ENCODE assay signal across 11 cellular contexts in the genomic region with DNA sequence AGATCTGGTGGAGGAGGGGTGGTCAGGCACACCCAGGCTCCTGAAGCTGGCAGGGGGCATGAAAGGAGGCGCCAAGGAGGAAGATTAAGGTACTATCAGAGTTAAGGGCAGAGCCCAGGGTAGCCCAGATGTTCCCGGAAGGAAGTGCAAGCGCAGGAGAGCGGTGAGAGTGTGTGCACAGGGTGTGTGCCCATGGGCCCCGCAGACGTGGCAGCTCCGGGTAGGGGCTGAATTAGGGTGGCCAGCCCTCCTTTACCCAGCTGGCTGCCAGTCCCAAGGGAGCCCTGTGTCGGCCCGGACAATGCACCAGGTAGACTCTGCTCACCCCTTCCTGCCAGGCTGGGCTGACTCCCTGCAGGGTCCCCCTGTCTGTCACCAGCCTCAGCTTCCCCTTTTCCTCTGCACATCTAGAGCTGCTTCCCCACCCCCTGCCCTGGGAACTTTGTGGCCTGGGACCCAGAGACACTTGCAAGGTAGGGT. TPM values are rescaled to one million over a fixed set of nuclear protein-coding genes. Genes with fewer than 3 reads are reported as not detected.
DNase-seq lines count a peak whose midpoint lies in the region; ATAC-seq and TF ChIP-seq lines count a peak whose summit lies in the region.
"Had no signal": no experiment of that assay in that cellular context is flagged by ENCODE, and none has a peak within 500 bp of the region (broad histone marks: within the 10 kb centered on the region; RNA-seq: fewer than 3 reads in every experiment).

Gene SMIM33 (plus strand): TSS at position 184 of the 480 bp plus-strand sequence. CDS start 118 bp downstream, at position 302.

- POLR2A ChIA-PET in CD8-positive, alpha-beta T cell (lab: Charles Lee) = interaction anchor here (0.6 to 4.1 kb wide), 7 partner anchors 9 to 93 kb away, joined by 3 to 24 read pairs (median 3); partner anchors contain the start of gene STING1

- peaks cover 9% of the 10 kb centered on the region for H3K36me3 Mint-ChIP-seq in CD8-positive, alpha-beta T cell

- peak; percentile 66 for ATAC-seq in CD8-positive, alpha-beta T cell
- no peak for ATAC-seq in HG03442 (IDR thresholded peaks at IDR 0.05; ENCODE audit: unreplicated experiment)

- H3K4me1 ChIP-seq in CD8-positive, alpha-beta T cell (ENCODE audit: insufficient read depth, low read length) = peaks cover 70% of the 10 kb centered on the region
- H3K4me1 ChIP-seq in mucosa of rectum (ENCODE audit: control insufficient read depth in 2 of 2, insufficient read depth in 2 of 2, low read length in 2 of 2) = peaks cover 26% of the 10 kb centered on the region in 2 donors

- TF ChIP-seq POLR2A in erythroblast (IDR thresholded peaks at IDR 0.05; ENCODE audit: low read length) = no peak

- CTCF ChIA-PET in CD8-positive, alpha-beta T cell (lab: Charles Lee) = interaction anchor here (0.9 to 2.0 kb wide), 2 partner anchors 43 to 49 kb away, joined by 3 to 6 read pairs; no protein-coding TSS in a partner anchor

- H3K4me3 ChIP-seq in CD8-positive, alpha-beta T cell (ENCODE audit: low read depth, low read length) = peak within 1 kb of the TSS; percentile 47
- H3K4me3 ChIP-seq in mucosa of rectum (ENCODE audit: low read length in 2 of 2) = peak within 1 kb of the TSS; percentile 72 to 73

- TF ChIP-seq CTCF in CD8-positive, alpha-beta T cell (IDR thresholded peaks at IDR 0.05) = no peak

- H3K27ac ChIP-seq in CD8-positive, alpha-beta T cell (ENCODE audit: low read depth, low read length) = peak within 1 kb of the TSS; percentile 10
- H3K27ac ChIP-seq in mucosa of rectum (ENCODE audit: low read depth in 2 of 2, low read length in 2 of 2) = peak within 1 kb of the TSS; percentile 80 to 86

- intact Hi-C loops in CD8-positive, alpha-beta T cell (cut with DNase I, micrococcal nuclease) = loop anchor here in 1 of 2 experiments (5.0 kb wide), 1 partner anchor 41 kb away; no protein-coding TSS in a partner anchor

- DNase-seq in CD8-positive, alpha-beta T cell = peak in 3 of 7 experiments; percentile 35 to 70 (median 40)
- DNase-seq in NOMO-1 (lab: John Stamatoyannopoulos, UW; ENCODE audit: unreplicated experiment in 2 of 2) (peak; percentile 56 to 73), activated T-helper 1 cell treated with Interleukin-2 at 50 U/mL for 16 hours (ENCODE audit: low read depth) (peak; percentile 27), erythroblast (lab: John Stamatoyannopoulos, UW) (no peak), mucosa of gallbladder (ENCODE audit: low spot score) (no peak), NCI-H524 (lab: John Stamatoyannopoulos, UW) (no peak)
- DNase-seq: amygdala had no signal

- peaks cover 71% of the 10 kb centered on the region for H3K4me1 Mint-ChIP-seq in CD8-positive, alpha-beta T cell (ENCODE audit: low read depth)

- no peaks in the 10 kb centered on the region for H3K9me3 ChIP-seq in CD8-positive, alpha-beta T cell (ENCODE audit: low read length)
- H3K9me3 ChIP-seq in mucosa of rectum (ENCODE audit: control insufficient read depth in 2 of 2, low read length in 2 of 2) = no peaks in the 10 kb centered on the region

- H3K9ac ChIP-seq in mucosa of rectum (ENCODE audit: low read depth in 1 of 2, low read length in 2 of 2) = peak within 1 kb of the TSS; percentile 68 to 82

- H3K27ac Mint-ChIP-seq in CD8-positive, alpha-beta T cell = peak within 1 kb of the TSS; percentile 91

- no peaks in the 10 kb centered on the region for H3K27me3 ChIP-seq in CD8-positive, alpha-beta T cell (ENCODE audit: insufficient read depth, low read length)
- H3K27me3 ChIP-seq in mucosa of rectum (ENCODE audit: control insufficient read depth in 2 of 2, insufficient read depth in 2 of 2, low read length in 2 of 2) = peaks cover 0 to 2% of the 10 kb centered on the region in 2 donors

- no peaks in the 10 kb centered on the region for H3K27me3 Mint-ChIP-seq in CD8-positive, alpha-beta T cell (ENCODE audit: low read depth)

- peaks cover 3% of the 10 kb centered on the region for H3K36me3 ChIP-seq in CD8-positive, alpha-beta T cell (ENCODE audit: insufficient read depth, low read length)
- peaks cover 0 to under 1% of the 10 kb centered on the region in 2 donors for H3K36me3 ChIP-seq in mucosa of rectum (ENCODE audit: control insufficient read depth in 2 of 2, insufficient read depth in 2 of 2, low read length in 2 of 2)

- H3K9me3 Mint-ChIP-seq in CD8-positive, alpha-beta T cell = no peaks in the 10 kb centered on the region

- H3K4me3 Mint-ChIP-seq in CD8-positive, alpha-beta T cell = peak within 1 kb of the TSS; percentile 85

RNA-seq across cellular contexts. Expression of gene SMIM33, which starts in this region (rescaled TPM):
- not detected for total RNA-seq in CD8-positive, alpha-beta T cell
- total RNA-seq in mucosa of gallbladder = 0.17 TPM
- total RNA-seq: LHCN-M2, SK-MEL-5 had no signal

Comparison
In these comparisons a context has a peak if more than half of its experiments do, and no peak if none do; other contexts are left out.
1. Peak in ATAC-seq, H3K4me3 ChIP-seq and H3K27ac ChIP-seq in CD8-positive, alpha-beta T cell; RNA of the gene not detected or under 1 TPM.
2. DNase-seq: peak in NOMO-1 (2 of 2) and activated T-helper 1 cell treated with Interleukin-2 at 50 U/mL for 16 hours (single experiment); none in erythroblast (0 of 2), mucosa of gallbladder (single experiment) and NCI-H524 (0 of 2).